Comparison of ENCODE assay signal across 8 cellular contexts in genomic region chr4:110586137-110586850, GRCh38. TPM values are rescaled to one million over a fixed set of nuclear protein-coding genes. Genes with fewer than 3 reads are reported as not detected.
A peak's percentile ranks its signal among the peaks of the same experiment; 100 is the strongest.
DNase-seq lines count a peak whose midpoint lies in the region; ATAC-seq and TF ChIP-seq lines count a peak whose summit lies in the region.

No MANE protein-coding gene starts in this region.

- no peaks in the 10 kb centered on the region for H3K9me3 ChIP-seq in Panc1 (ENCODE audit: control insufficient read depth, insufficient read depth, low read depth, low read length)
- H3K9me3 ChIP-seq in skeletal muscle satellite cell (replicated peaks; ENCODE audit: low read length) = no peaks in the 10 kb centered on the region
- no peaks in the 10 kb centered on the region for H3K9me3 ChIP-seq in prostate gland

- CTCF ChIA-PET in Panc1 (lab: Charles Lee) = no interaction called here

- POLR2A ChIA-PET in Panc1 (lab: Charles Lee) = no interaction called here

- no peaks in the 10 kb centered on the region for H3K4me1 ChIP-seq in Panc1 (ENCODE audit: control insufficient read depth, insufficient read depth, low read length)
- no peaks in the 10 kb centered on the region for H3K4me1 ChIP-seq in skeletal muscle satellite cell (ENCODE audit: control insufficient read depth, insufficient read depth, low read length)
- peaks cover 2% of the 10 kb centered on the region for H3K4me1 ChIP-seq in prostate gland (replicated peaks)

- TF ChIP-seq CTCF in Panc1 (IDR thresholded peaks at IDR 0.05) = peak; percentile 63; the same call in 1 of the 2 replicates
- peak in 1 of 4 experiments; percentile 17 for TF ChIP-seq CTCF in prostate gland (IDR thresholded peaks at IDR 0.05)

- TF ChIP-seq POLR2A in prostate gland (IDR thresholded peaks at IDR 0.05) = no peak

- H3K27ac ChIP-seq in Panc1 (ENCODE audit: low read length) = no peak overlapping the region
- no peak overlapping the region for H3K27ac ChIP-seq in prostate gland

- in situ Hi-C loops in Panc1 (cut with HindIII; ENCODE audit: low pct_unique_long_range_greater_than_20kb, low sequenced_read_pairs) = no loop called here

- ATAC-seq in Panc1 = peak; percentile 66; the same call in 1 of the 2 replicates
- ATAC-seq in HG03342 (IDR thresholded peaks at IDR 0.05; ENCODE audit: unreplicated experiment) = no peak

- H3K4me2 ChIP-seq in skeletal muscle satellite cell (ENCODE audit: low read length) = peak overlapping the region; percentile 69

- H3K27me3 ChIP-seq in Panc1 (ENCODE audit: control insufficient read depth, insufficient read depth, low read length) = no peaks in the 10 kb centered on the region
- H3K27me3 ChIP-seq in skeletal muscle satellite cell (ENCODE audit: control insufficient read depth, insufficient read depth, low read length) = no peaks in the 10 kb centered on the region
- H3K27me3 ChIP-seq in prostate gland (replicated peaks; ENCODE audit: insufficient read depth) = no peaks in the 10 kb centered on the region

- intact Hi-C loops in Panc1 (cut with micrococcal nuclease; ENCODE audit: unreplicated experiment) = no loop called here
- intact Hi-C loops in prostate gland (cut with DNase I) = no loop called here

- H3K9ac ChIP-seq in skeletal muscle satellite cell (ENCODE audit: low read depth, low read length) = peak overlapping the region; percentile 13

- BruUV-seq in Panc1 (replicated peaks; lab: Mats Ljungman, UMichigan) = no TSS peak

- peak; percentile 10 to 36 for DNase-seq in NOMO-1 (lab: John Stamatoyannopoulos, UW; ENCODE audit: unreplicated experiment in 2 of 2)
- no peak for DNase-seq in NOMO-1 treated with dmso at 0.1 percent for 144 hours (lab: John Stamatoyannopoulos, UW; ENCODE audit: unreplicated experiment)
- DNase-seq in Panc1 (ENCODE audit: low read depth, low spot score) = peak; percentile 12
- peak; percentile 76 for DNase-seq in fibroblast of peridontal ligament (ENCODE audit: extremely low read depth)
- no peak for DNase-seq in prostate gland (ENCODE audit: low spot score)
- DNase-seq in ureter (ENCODE audit: low spot score) = no peak

- no peaks in the 10 kb centered on the region for H3K36me3 ChIP-seq in Panc1 (ENCODE audit: control insufficient read depth, insufficient read depth, low read length)
- no peaks in the 10 kb centered on the region for H3K36me3 ChIP-seq in skeletal muscle satellite cell (ENCODE audit: insufficient read depth, low read length)
- H3K36me3 ChIP-seq in prostate gland = no peaks in the 10 kb centered on the region

- WGBS in prostate gland = 10% methylated on average over 6 of the region's 6 CpGs

- no peak overlapping the region for H3K4me3 ChIP-seq in Panc1 (ENCODE audit: low read depth in 2 of 2, low read length in 2 of 2)
- peak overlapping the region; percentile 53 for H3K4me3 ChIP-seq in skeletal muscle satellite cell (ENCODE audit: low read length)
- no peak overlapping the region for H3K4me3 ChIP-seq in prostate gland

RNA-seq across cellular contexts. Expression of gene PITX2, which starts 36.6 kb away (rescaled TPM):
- total RNA-seq in Panc1 (2021; ENCODE audit: unreplicated experiment) (0.44 TPM), prostate gland (1 to 10 TPM; 2.0 to 2.3 TPM), ureter (not detected)
- 0.29 TPM for polyA plus RNA-seq in Panc1 (2012; ENCODE audit: insufficient read length)
- total RNA-seq in skeletal muscle satellite cell (2012; rRNA removed) = 1.0 and 7.6 TPM in 2 replicates

Comparison
In these comparisons a context has a peak if more than half of its experiments do, and no peak if none do; other contexts are left out.
1. DNase-seq: peak in NOMO-1 (2 of 2), Panc1 (single experiment) and fibroblast of peridontal ligament (single experiment); none in NOMO-1 treated with dmso at 0.1 percent for 144 hours (single experiment), prostate gland (single experiment) and ureter (single experiment).